19 cellular contexts compared by ENCODE assay signal in genomic region chr17:75614006-75614405, GRCh38. TPM values are rescaled to one million over a fixed set of nuclear protein-coding genes. Genes with fewer than 3 reads are reported as not detected.
DNase-seq lines count a peak whose midpoint lies in the region; ATAC-seq and TF ChIP-seq lines count a peak whose summit lies in the region.
"Had no signal": no experiment of that assay in that cellular context is flagged by ENCODE, and none has a peak within 500 bp of the region (broad histone marks: within the 10 kb centered on the region; RNA-seq: fewer than 3 reads in every experiment).

No MANE protein-coding gene starts in this region.

- H3K4me1 Mint-ChIP-seq in MCF 10A (ENCODE audit: insufficient read depth, unreplicated experiment) = peaks cover 8% of the 10 kb centered on the region
- peaks cover 0 to 2% (median 0%) of the 10 kb centered on the region in 4 donors for H3K4me1 Mint-ChIP-seq in naive thymus-derived CD8-positive, alpha-beta T cell
- no peaks in the 10 kb centered on the region for H3K4me1 Mint-ChIP-seq in activated naive CD8-positive, alpha-beta T cell treated with anti-CD3 and anti-CD28 coated beads, Interleukin-2, amount 50 U/mL, for 24 hours

- H3K9me3 ChIP-seq in mammary epithelial cell (replicated peaks; ENCODE audit: insufficient read depth, low read length) (no peaks in the 10 kb centered on the region), Karpas-422 (ENCODE audit: low read length) (no peaks in the 10 kb centered on the region)
- H3K9me3 ChIP-seq: breast epithelium, ovary had no signal

- H3K27me3 Mint-ChIP-seq in MCF 10A (ENCODE audit: insufficient read depth, unreplicated experiment) = no peaks in the 10 kb centered on the region
- H3K27me3 Mint-ChIP-seq in naive thymus-derived CD8-positive, alpha-beta T cell = no peaks in the 10 kb centered on the region
- H3K27me3 Mint-ChIP-seq in activated naive CD8-positive, alpha-beta T cell treated with anti-CD3 and anti-CD28 coated beads, Interleukin-2, amount 50 U/mL, for 24 hours = no peaks in the 10 kb centered on the region
- H3K27me3 Mint-ChIP-seq: effector memory CD8-positive, alpha-beta T cell had no signal

- H3K4me3 ChIP-seq in mammary epithelial cell (replicated peaks in 1 of 3; ENCODE audit: insufficient read depth in 1 of 3, low read depth in 2 of 3, low read length in 3 of 3) (no peak overlapping the region), Karpas-422 (ENCODE audit: low read length) (no peak overlapping the region), brain microvascular endothelial cell (ENCODE audit: low read depth, low read length) (no peak overlapping the region), retinal pigment epithelial cell (ENCODE audit: low read length) (no peak overlapping the region)
- H3K4me3 ChIP-seq: breast epithelium, ovary had no signal

- H3K79me2 ChIP-seq in mammary epithelial cell (ENCODE audit: insufficient read depth, low read length) = no peaks in the 10 kb centered on the region
- no peaks in the 10 kb centered on the region for H3K79me2 ChIP-seq in Karpas-422 (ENCODE audit: low read length)

- no peak overlapping the region for H3K27ac Mint-ChIP-seq in MCF 10A (ENCODE audit: low read depth, unreplicated experiment)
- H3K27ac Mint-ChIP-seq in naive thymus-derived CD8-positive, alpha-beta T cell = no peak overlapping the region
- no peak overlapping the region for H3K27ac Mint-ChIP-seq in activated naive CD8-positive, alpha-beta T cell treated with anti-CD3 and anti-CD28 coated beads, Interleukin-2, amount 50 U/mL, for 24 hours
- H3K27ac Mint-ChIP-seq: effector memory CD8-positive, alpha-beta T cell had no signal

- in situ Hi-C loops in mammary epithelial cell (cut with MboI; ENCODE audit: low sequenced_read_pairs in 2 of 2) = no loop called here
- in situ Hi-C loops in brain microvascular endothelial cell (cut with HindIII; ENCODE audit: low pct_ligation_motif_present, low sequenced_read_pairs) = no loop called here

- H3K4me2 ChIP-seq in mammary epithelial cell (ENCODE audit: insufficient read depth, low read depth, low read length) (no peak overlapping the region), Karpas-422 (ENCODE audit: low read depth, low read length, poor library complexity, severe bottlenecking) (no peak overlapping the region)

- dilution Hi-C loops in mammary epithelial cell (cut with HindIII; ENCODE audit: low sequenced_read_pairs) = no loop called here

- 65% methylated on average over 4 of the region's 12 CpGs for WGBS in mammary epithelial cell (ENCODE audit: low coverage, missing lambda C conversion rate)

- H2AFZ ChIP-seq in mammary epithelial cell (ENCODE audit: low read depth, low read length) (no peak overlapping the region), Karpas-422 (ENCODE audit: low read length) (no peak overlapping the region)

- H3K27me3 ChIP-seq in mammary epithelial cell (ENCODE audit: insufficient read depth, low read length) (no peaks in the 10 kb centered on the region), Karpas-422 (ENCODE audit: low read length) (no peaks in the 10 kb centered on the region), brain microvascular endothelial cell (replicated peaks) (no peaks in the 10 kb centered on the region)
- H3K27me3 ChIP-seq: breast epithelium, ovary had no signal

- H4K20me1 ChIP-seq in mammary epithelial cell (ENCODE audit: insufficient read depth, low read length) = peaks cover 2% of the 10 kb centered on the region
- H4K20me1 ChIP-seq in Karpas-422 (ENCODE audit: insufficient read depth, low read depth, low read length) = no peaks in the 10 kb centered on the region

- POLR2A ChIA-PET in MCF 10A (lab: Yijun Ruan, JAX) = no interaction called here
- POLR2A ChIA-PET in naive thymus-derived CD8-positive, alpha-beta T cell (lab: Charles Lee) = no interaction called here

- H3K36me3 ChIP-seq in mammary epithelial cell (ENCODE audit: insufficient read depth, low read length) = no peaks in the 10 kb centered on the region
- H3K36me3 ChIP-seq in Karpas-422 (ENCODE audit: insufficient read depth, low read length) = no peaks in the 10 kb centered on the region
- no peaks in the 10 kb centered on the region for H3K36me3 ChIP-seq in brain microvascular endothelial cell (replicated peaks)
- H3K36me3 ChIP-seq: ovary had no signal

- DNase-seq in MCF 10A (ENCODE audit: unreplicated experiment) (no peak), mammary epithelial cell (no peak), Karpas-422 (peak; percentile 68), brain microvascular endothelial cell (no peak), retinal pigment epithelial cell (ENCODE audit: low read depth) (no peak)
- no peak for DNase-seq in naive thymus-derived CD8-positive, alpha-beta T cell
- DNase-seq in activated naive CD8-positive, alpha-beta T cell treated with anti-CD3 and anti-CD28 coated beads, Interleukin-2, amount 50 U/mL, for 24 hours = no peak
- no peak for DNase-seq in stimulated activated CD4-positive, alpha-beta T cell treated with anti-CD3 and anti-CD28 coated beads, Interleukin-12 subunit alpha, Interleukin-12 subunit beta, amount 100 ng/mL, for 4 hours
- DNase-seq: ACHN; activated CD8-positive, alpha-beta memory T cell treated with anti-CD3 and anti-CD28 coated beads for 24 hours; activated naive CD4-positive, alpha-beta T cell treated with Interleukin-2 at 50 U/mL for 16 hours; effector memory CD8-positive, alpha-beta T cell; foreskin fibroblast; mesenchymal stem cell; NCI-H2029; NCI-H774; ovary; stimulated activated CD4-positive, alpha-beta T cell treated with anti-CD3 and anti-CD28 coated beads, Interleukin-15, amount 100 ng/mL, for 24 hours had no signal

- H3K4me3 Mint-ChIP-seq in MCF 10A (ENCODE audit: unreplicated experiment) = no peak overlapping the region
- H3K4me3 Mint-ChIP-seq in naive thymus-derived CD8-positive, alpha-beta T cell = no peak overlapping the region
- no peak overlapping the region for H3K4me3 Mint-ChIP-seq in activated naive CD8-positive, alpha-beta T cell treated with anti-CD3 and anti-CD28 coated beads, Interleukin-2, amount 50 U/mL, for 24 hours
- H3K4me3 Mint-ChIP-seq: effector memory CD8-positive, alpha-beta T cell had no signal

- CTCF ChIA-PET in MCF 10A (lab: Yijun Ruan, JAX) = interaction anchor here (0.6 to 1.0 kb wide), 4 partner anchors 17 to 90 kb away, joined by 3 to 4 read pairs (median 4); no protein-coding TSS in a partner anchor
- CTCF ChIA-PET in mammary epithelial cell (lab: Charles Lee; ENCODE audit: low non-redundant PET) = no interaction called here

- BruUV-seq in MCF 10A (replicated peaks; lab: Mats Ljungman, UMichigan) (no TSS peak), mammary epithelial cell (replicated peaks; lab: Mats Ljungman, UMichigan) (no TSS peak)

- H3K36me3 Mint-ChIP-seq in MCF 10A (ENCODE audit: insufficient read depth, unreplicated experiment) = no peaks in the 10 kb centered on the region
- peaks cover 0 to 12% (median 0%) of the 10 kb centered on the region in 3 donors for H3K36me3 Mint-ChIP-seq in naive thymus-derived CD8-positive, alpha-beta T cell
- no peaks in the 10 kb centered on the region for H3K36me3 Mint-ChIP-seq in activated naive CD8-positive, alpha-beta T cell treated with anti-CD3 and anti-CD28 coated beads, Interleukin-2, amount 50 U/mL, for 24 hours (ENCODE audit: low read depth)

- no peak for ATAC-seq in naive thymus-derived CD8-positive, alpha-beta T cell
- ATAC-seq in activated naive CD8-positive, alpha-beta T cell treated with anti-CD3 and anti-CD28 coated beads, Interleukin-2, amount 50 U/mL, for 24 hours = no peak
- ATAC-seq: effector memory CD8-positive, alpha-beta T cell had no signal

- H3K9ac ChIP-seq in mammary epithelial cell (ENCODE audit: insufficient read depth, low read length) (no peak overlapping the region), Karpas-422 (ENCODE audit: low read length) (no peak overlapping the region)

- TF ChIP-seq CTCF in MCF 10A (IDR thresholded peaks at IDR 0.05; ENCODE audit: unreplicated experiment) (peak; percentile 11), mammary epithelial cell (conservative IDR thresholded peaks at IDR 0.05 in 1 of 2, IDR thresholded peaks at IDR 0.05 in 1 of 2; ENCODE audit: extremely low read depth in 1 of 2, insufficient read depth in 1 of 2, low read depth in 1 of 2, low read length in 2 of 2) (no peak), brain microvascular endothelial cell (IDR thresholded peaks at IDR 0.05; ENCODE audit: low read depth, low read length, missing control alignments) (peak; percentile 30), retinal pigment epithelial cell (conservative IDR thresholded peaks at IDR 0.05; ENCODE audit: low read depth, low read length) (peak; percentile 25)

- H3K9me2 ChIP-seq in Karpas-422 (replicated peaks; ENCODE audit: insufficient read depth, low read length) = no peaks in the 10 kb centered on the region

- H3K27ac ChIP-seq in mammary epithelial cell (ENCODE audit: insufficient read depth, low read depth, low read length) (no peak overlapping the region), Karpas-422 (ENCODE audit: low read length) (no peak overlapping the region), brain microvascular endothelial cell (no peak overlapping the region)
- H3K27ac ChIP-seq: breast epithelium, ovary had no signal

- intact Hi-C loops in MCF 10A (cut with micrococcal nuclease) = no loop called here
- intact Hi-C loops in mammary epithelial cell (cut with micrococcal nuclease) = no loop called here

- no peaks in the 10 kb centered on the region for H3K4me1 ChIP-seq in mammary epithelial cell (ENCODE audit: insufficient read depth, low read length)
- no peaks in the 10 kb centered on the region; the same call in 1 of the 2 replicates for H3K4me1 ChIP-seq in Karpas-422 (ENCODE audit: low read length)
- H3K4me1 ChIP-seq: breast epithelium had no signal

- H3K9me3 Mint-ChIP-seq in MCF 10A (ENCODE audit: unreplicated experiment) = no peaks in the 10 kb centered on the region
- H3K9me3 Mint-ChIP-seq in naive thymus-derived CD8-positive, alpha-beta T cell = no peaks in the 10 kb centered on the region
- no peaks in the 10 kb centered on the region for H3K9me3 Mint-ChIP-seq in activated naive CD8-positive, alpha-beta T cell treated with anti-CD3 and anti-CD28 coated beads, Interleukin-2, amount 50 U/mL, for 24 hours
- H3K9me3 Mint-ChIP-seq: effector memory CD8-positive, alpha-beta T cell had no signal

RNA-seq across cellular contexts. Expression of gene SMIM5, which starts 19.2 kb away (rescaled TPM):
- total RNA-seq in MCF 10A (2022) = 0.09 TPM in 1 of 2 replicates, not detected in the other
- not detected for total RNA-seq in mammary epithelial cell
- polyA plus RNA-seq in mammary epithelial cell = 0.03 TPM
- polyA minus RNA-seq in mammary epithelial cell = not detected
- not detected in 2 replicates for total RNA-seq in Karpas-422 (2014; rRNA removed; shearing (Covaris generic); ENCODE audit: low replicate concordance)
- 1 to 10 TPM in 1 of 2 experiments, under 1 TPM in 1; 0.82 to 1.3 TPM for total RNA-seq in naive thymus-derived CD8-positive, alpha-beta T cell
- under 1 TPM in 2 of 3 donors, not detected in 1; 0.06 to 0.13 TPM for polyA plus RNA-seq in naive thymus-derived CD8-positive, alpha-beta T cell

RNA-seq across cellular contexts. Expression of gene MYO15B, which starts 26.4 kb away (rescaled TPM):
- total RNA-seq in MCF 10A (2022) (10.9 and 16.9 TPM in 2 replicates), mammary epithelial cell (1 to 10 TPM; 5.2 to 5.8 TPM)
- 0.31 TPM for polyA plus RNA-seq in mammary epithelial cell
- polyA minus RNA-seq in mammary epithelial cell = not detected
- total RNA-seq in Karpas-422 (2014; rRNA removed; shearing (Covaris generic); ENCODE audit: low replicate concordance) = 3.8 and 8.0 TPM in 2 replicates
- total RNA-seq in naive thymus-derived CD8-positive, alpha-beta T cell = 100 to 1,000 TPM; 412 to 418 TPM
- polyA plus RNA-seq in naive thymus-derived CD8-positive, alpha-beta T cell = 1 to 10 TPM; 1.9 to 3.2 (median 2.5) TPM

RNA-seq across cellular contexts. Expression of gene RECQL5, which starts 52.9 kb away (rescaled TPM):
- 36.3 and 47.9 TPM in 2 replicates for total RNA-seq in MCF 10A (2022)
- total RNA-seq in mammary epithelial cell = 10 to 100 TPM; 25.3 to 34.8 TPM
- polyA plus RNA-seq in mammary epithelial cell = 14.5 TPM
- 27.2 TPM for polyA minus RNA-seq in mammary epithelial cell
- 29.4 and 68.7 TPM in 2 replicates for total RNA-seq in Karpas-422 (2014; rRNA removed; shearing (Covaris generic); ENCODE audit: low replicate concordance)
- total RNA-seq in naive thymus-derived CD8-positive, alpha-beta T cell = 10 to 100 TPM; 76.0 to 79.0 TPM
- polyA plus RNA-seq in naive thymus-derived CD8-positive, alpha-beta T cell = 10 to 100 TPM; 12.3 to 23.4 (median 19.3) TPM

RNA-seq across cellular contexts. Expression of gene SAP30BP, which starts 53.1 kb away (rescaled TPM):
- total RNA-seq in MCF 10A (2022) = 108 and 123 TPM in 2 replicates
- total RNA-seq in mammary epithelial cell = 100 to 1,000 TPM in 1 of 2 donors, 10 to 100 TPM in 1; 49.0 to 105 TPM
- polyA plus RNA-seq in mammary epithelial cell = 85.8 TPM
- polyA minus RNA-seq in mammary epithelial cell = 78.9 TPM
- 26.5 and 49.2 TPM in 2 replicates for total RNA-seq in Karpas-422 (2014; rRNA removed; shearing (Covaris generic); ENCODE audit: low replicate concordance)
- 100 to 1,000 TPM in 1 of 2 experiments, 10 to 100 TPM in 1; 99.2 to 121 TPM for total RNA-seq in naive thymus-derived CD8-positive, alpha-beta T cell
- polyA plus RNA-seq in naive thymus-derived CD8-positive, alpha-beta T cell = 10 to 100 TPM; 57.8 to 72.0 (median 69.6) TPM

Comparison
In these comparisons a context has a peak if more than half of its experiments do, and no peak if none do; other contexts are left out.
1. CTCF ChIP-seq: peak in MCF 10A (single experiment), brain microvascular endothelial cell (single experiment) and retinal pigment epithelial cell (single experiment); none in mammary epithelial cell (0 of 2).
2. RNA of gene MYO15B, which starts 26.4 kb away (total RNA-seq): 412 to 418 TPM in naive thymus-derived CD8-positive, alpha-beta T cell; 10.9 to 16.9 TPM in MCF 10A, 3.8 to 8.0 TPM in Karpas-422 and 5.2 to 5.8 TPM in mammary epithelial cell; every median in the first group is over 10 times any median in the second.